7 cellular contexts compared by ENCODE assay signal in the genomic region with DNA sequence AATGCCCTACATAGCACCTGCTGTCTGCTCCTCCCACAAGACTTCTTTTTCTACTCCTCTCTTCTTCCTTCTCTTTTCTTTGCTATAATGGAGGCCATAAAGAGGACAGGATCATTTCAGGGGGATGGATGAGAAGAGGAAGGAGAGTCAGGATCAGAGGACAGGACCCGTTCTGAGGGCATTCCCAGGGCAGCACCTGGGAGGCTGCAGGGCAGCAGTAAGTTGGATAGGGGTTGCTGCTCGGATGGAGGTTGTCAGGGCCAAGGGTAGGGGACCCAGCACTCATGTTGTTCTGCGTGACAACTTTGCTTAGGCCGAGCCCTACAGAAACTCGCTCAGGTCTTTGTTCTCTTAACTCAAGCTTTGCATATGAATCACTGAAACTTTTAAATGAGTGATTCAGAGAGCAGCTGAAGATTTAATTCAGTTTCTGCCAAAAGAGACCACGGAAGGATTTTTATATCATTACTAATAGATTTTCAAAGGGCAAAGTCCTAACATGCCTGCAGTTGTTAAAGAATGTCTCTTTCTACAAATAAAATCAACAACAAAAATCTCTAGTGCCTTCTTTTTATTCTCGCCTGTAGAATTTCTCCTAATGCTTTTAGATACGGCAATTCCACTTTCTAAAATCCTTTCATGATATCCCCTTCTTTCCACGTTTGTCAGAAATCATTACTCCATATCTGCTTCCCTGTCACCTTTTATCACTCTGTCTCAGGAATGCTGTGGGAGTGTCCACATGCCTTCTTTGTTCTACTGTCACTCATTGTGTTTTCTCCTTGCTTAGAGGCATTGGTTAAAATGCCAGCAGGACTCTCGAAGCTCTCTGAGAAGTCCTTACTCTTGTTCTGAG. TPM values are rescaled to one million over a fixed set of nuclear protein-coding genes. Genes with fewer than 3 reads are reported as not detected.
DNase-seq lines count a peak whose midpoint lies in the region; ATAC-seq and TF ChIP-seq lines count a peak whose summit lies in the region.

No MANE protein-coding gene starts in this region.

- WGBS in SK-N-SH (ENCODE audit: low lambda C conversion rate) = 6% methylated on average over 10 of the region's 10 CpGs

- ATAC-seq in GM18907 (IDR thresholded peaks at IDR 0.05; ENCODE audit: unreplicated experiment) = peak; percentile 90
- peak; percentile 98 for ATAC-seq in HG02763 (IDR thresholded peaks at IDR 0.05; ENCODE audit: unreplicated experiment)
- ATAC-seq in gastrocnemius medialis = no peak

- H3K36me3 ChIP-seq in SK-N-SH (replicated peaks in 1 of 2; ENCODE audit: control insufficient read depth in 1 of 2, insufficient read depth in 2 of 2, low read length in 1 of 2) = no peaks in the 10 kb centered on the region
- H3K36me3 ChIP-seq in iPS-18a (ENCODE audit: control insufficient read depth, low read depth, low read length) = no peaks in the 10 kb centered on the region
- no peaks in the 10 kb centered on the region for H3K36me3 ChIP-seq in gastrocnemius medialis

- H3K4me2 ChIP-seq in SK-N-SH = peak overlapping the region; percentile 59

- H3K27me3 ChIP-seq in SK-N-SH (ENCODE audit: insufficient read depth) (no peaks in the 10 kb centered on the region), iPS-18a (ENCODE audit: control insufficient read depth, insufficient read depth, low read length) (no peaks in the 10 kb centered on the region), gastrocnemius medialis (no peaks in the 10 kb centered on the region)

- no peaks in the 10 kb centered on the region for H3K9me2 ChIP-seq in SK-N-SH

- H3K27ac ChIP-seq in SK-N-SH (ENCODE audit: low read depth in 2 of 2, low read length in 1 of 2) (peak overlapping the region; percentile 86 to 96), iPS-18a (ENCODE audit: low read length) (peak overlapping the region; percentile 21), gastrocnemius medialis (no peak overlapping the region), caudate nucleus (ENCODE audit: low read depth, low read length) (no peak overlapping the region)

- no peaks in the 10 kb centered on the region for H4K20me1 ChIP-seq in SK-N-SH (ENCODE audit: insufficient read depth)

- no peaks in the 10 kb centered on the region for H3K9me3 ChIP-seq in SK-N-SH
- H3K9me3 ChIP-seq in iPS-18a (ENCODE audit: control insufficient read depth, low read depth, low read length) = no peaks in the 10 kb centered on the region
- H3K9me3 ChIP-seq in gastrocnemius medialis = no peaks in the 10 kb centered on the region

- no peaks in the 10 kb centered on the region for H3K79me2 ChIP-seq in SK-N-SH (ENCODE audit: insufficient read depth)

- peak overlapping the region; percentile 79 for H3K9ac ChIP-seq in SK-N-SH
- peak overlapping the region; percentile 26 for H3K9ac ChIP-seq in iPS-18a (ENCODE audit: low read length)

- H2AFZ ChIP-seq in SK-N-SH (ENCODE audit: low read depth) = peak overlapping the region; percentile 82

- TF ChIP-seq RAD21 in SK-N-SH (IDR thresholded peaks at IDR 0.05; ENCODE audit: low read length) = no peak

- in situ Hi-C loops in gastrocnemius medialis (cut with MboI; ENCODE audit: low sequenced_read_pairs in 4 of 4) = no loop called here

- no peak for TF ChIP-seq POLR2A in gastrocnemius medialis (IDR thresholded peaks at IDR 0.05)

- H3K4me1 ChIP-seq in SK-N-SH (ENCODE audit: control insufficient read depth in 1 of 2, insufficient read depth in 2 of 2, low read depth in 1 of 2, low read length in 1 of 2) (peaks cover 0 to 14% of the 10 kb centered on the region in 2 experiments; a peak in 3 of 4 replicates), iPS-18a (ENCODE audit: control insufficient read depth, low read depth, low read length) (peaks cover 31% of the 10 kb centered on the region), gastrocnemius medialis (no peaks in the 10 kb centered on the region)

- POLR2A ChIA-PET in SK-N-SH (lab: Yijun Ruan, JAX) = no interaction called here

- DNase-seq in SK-N-SH = no peak
- no peak for DNase-seq in gastrocnemius medialis
- DNase-seq in DMS53 treated with DMSO at 0.1 percent for 48 hours (lab: John Stamatoyannopoulos, UW; ENCODE audit: unreplicated experiment) = no peak
- DNase-seq in caudate nucleus (lab: John Stamatoyannopoulos, UW) = no peak

- H3K4me3 ChIP-seq in SK-N-SH (ENCODE audit: low read depth in 2 of 2, low read length in 1 of 2) (no peak overlapping the region), iPS-18a (ENCODE audit: low read length) (peak overlapping the region; percentile 4), gastrocnemius medialis (no peak overlapping the region)

- TF ChIP-seq CTCF in SK-N-SH (IDR thresholded peaks at IDR 0.05) (no peak), gastrocnemius medialis (IDR thresholded peaks at IDR 0.05 in 4 of 5, conservative IDR thresholded peaks at IDR 0.05 in 1 of 5) (no peak)

- peaks cover 15% of the 10 kb centered on the region for H3F3A ChIP-seq in SK-N-SH (replicated peaks; ENCODE audit: insufficient read depth)

- CTCF ChIA-PET in SK-N-SH (lab: Yijun Ruan, JAX) = no interaction called here

- peak in 1 of 2 experiments; percentile 73; a peak in 1 of 4 replicates for TF ChIP-seq EP300 in SK-N-SH (IDR thresholded peaks at IDR 0.05; ENCODE audit: borderline replicate concordance in 1 of 2, low read depth in 1 of 2, low read length in 1 of 2)

- intact Hi-C loops in gastrocnemius medialis (cut with DNase I; ENCODE audit: low total_unique reads) = no loop called here

TF ChIP-seq in SK-N-SH, 30 proteins besides CTCF, POLR2A, EP300 and RAD21 (continues in another document):
- TF ChIP-seq SIN3A (IDR thresholded peaks at IDR 0.05; ENCODE audit: borderline replicate concordance, low read depth, low read length) (no peak), FOXJ3 (CRISPR knock-in tag; IDR thresholded peaks at IDR 0.05) (no peak), RFX5 (IDR thresholded peaks at IDR 0.05; ENCODE audit: low read length) (no peak), TCF12 (IDR thresholded peaks at IDR 0.05) (peak; percentile 66), NFIC (IDR thresholded peaks at IDR 0.05; ENCODE audit: borderline replicate concordance) (peak; percentile 83), ELF1 (IDR thresholded peaks at IDR 0.05) (no peak), POLR2AphosphoS5 (IDR thresholded peaks at IDR 0.05; ENCODE audit: low read depth, low read length) (no peak; the same call in 1 of the 2 replicates), MXI1 (IDR thresholded peaks at IDR 0.05; ENCODE audit: low read depth, low read length) (no peak), YY1 (IDR thresholded peaks at IDR 0.05; ENCODE audit: low read depth) (no peak), FOSL2 (IDR thresholded peaks at IDR 0.05; ENCODE audit: borderline replicate concordance, low read depth) (peak; percentile 94), JUND (IDR thresholded peaks at IDR 0.05) (peak; percentile 89), SMC3 (IDR thresholded peaks at IDR 0.05; ENCODE audit: low read depth, low read length) (no peak), TEAD4 (IDR thresholded peaks at IDR 0.05; ENCODE audit: borderline replicate concordance, insufficient read depth) (peak; percentile 51; the same call in 1 of the 2 replicates), RXRA (IDR thresholded peaks at IDR 0.05; ENCODE audit: borderline replicate concordance, low read depth) (peak; percentile 54; the same call in 1 of the 2 replicates), NRF1 (IDR thresholded peaks at IDR 0.05; ENCODE audit: low read depth, low read length) (no peak)
- TF ChIP-seq, protein P1, sequence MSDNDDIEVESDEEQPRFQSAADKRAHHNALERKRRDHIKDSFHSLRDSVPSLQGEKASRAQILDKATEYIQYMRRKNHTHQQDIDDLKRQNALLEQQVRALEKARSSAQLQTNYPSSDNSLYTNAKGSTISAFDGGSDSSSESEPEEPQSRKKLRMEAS (IDR thresholded peaks at IDR 0.05; ENCODE audit: low read depth) = peak; percentile 79
- TF ChIP-seq, protein P2, sequence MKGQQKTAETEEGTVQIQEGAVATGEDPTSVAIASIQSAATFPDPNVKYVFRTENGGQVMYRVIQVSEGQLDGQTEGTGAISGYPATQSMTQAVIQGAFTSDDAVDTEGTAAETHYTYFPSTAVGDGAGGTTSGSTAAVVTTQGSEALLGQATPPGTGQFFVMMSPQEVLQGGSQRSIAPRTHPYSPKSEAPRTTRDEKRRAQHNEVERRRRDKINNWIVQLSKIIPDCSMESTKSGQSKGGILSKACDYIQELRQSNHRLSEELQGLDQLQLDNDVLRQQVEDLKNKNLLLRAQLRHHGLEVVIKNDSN (IDR thresholded peaks at IDR 0.05; ENCODE audit: borderline replicate concordance, low read depth) = no peak
- TF ChIP-seq, protein P3, sequence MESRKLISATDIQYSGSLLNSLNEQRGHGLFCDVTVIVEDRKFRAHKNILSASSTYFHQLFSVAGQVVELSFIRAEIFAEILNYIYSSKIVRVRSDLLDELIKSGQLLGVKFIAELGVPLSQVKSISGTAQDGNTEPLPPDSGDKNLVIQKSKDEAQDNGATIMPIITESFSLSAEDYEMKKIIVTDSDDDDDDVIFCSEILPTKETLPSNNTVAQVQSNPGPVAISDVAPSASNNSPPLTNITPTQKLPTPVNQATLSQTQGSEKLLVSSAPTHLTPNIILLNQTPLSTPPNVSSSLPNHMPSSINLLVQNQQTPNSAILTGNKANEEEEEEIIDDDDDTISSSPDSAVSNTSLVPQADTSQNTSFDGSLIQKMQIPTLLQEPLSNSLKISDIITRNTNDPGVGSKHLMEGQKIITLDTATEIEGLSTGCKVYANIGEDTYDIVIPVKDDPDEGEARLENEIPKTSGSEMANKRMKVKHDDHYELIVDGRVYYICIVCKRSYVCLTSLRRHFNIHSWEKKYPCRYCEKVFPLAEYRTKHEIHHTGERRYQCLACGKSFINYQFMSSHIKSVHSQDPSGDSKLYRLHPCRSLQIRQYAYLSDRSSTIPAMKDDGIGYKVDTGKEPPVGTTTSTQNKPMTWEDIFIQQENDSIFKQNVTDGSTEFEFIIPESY (IDR thresholded peaks at IDR 0.05; ENCODE audit: borderline replicate concordance, low read depth) = no peak
- TF ChIP-seq, protein P4, sequence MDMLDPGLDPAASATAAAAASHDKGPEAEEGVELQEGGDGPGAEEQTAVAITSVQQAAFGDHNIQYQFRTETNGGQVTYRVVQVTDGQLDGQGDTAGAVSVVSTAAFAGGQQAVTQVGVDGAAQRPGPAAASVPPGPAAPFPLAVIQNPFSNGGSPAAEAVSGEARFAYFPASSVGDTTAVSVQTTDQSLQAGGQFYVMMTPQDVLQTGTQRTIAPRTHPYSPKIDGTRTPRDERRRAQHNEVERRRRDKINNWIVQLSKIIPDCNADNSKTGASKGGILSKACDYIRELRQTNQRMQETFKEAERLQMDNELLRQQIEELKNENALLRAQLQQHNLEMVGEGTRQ (IDR thresholded peaks at IDR 0.05; ENCODE audit: borderline replicate concordance, low read depth, low read length) = no peak

RNA-seq across cellular contexts. Expression of a gene that starts 11.1 kb away (rescaled TPM):
- 10.4 and 15.3 TPM in 2 replicates for polyA plus RNA-seq in SK-N-SH (2012; rRNA removed)
- polyA plus RNA-seq in SK-N-SH (2012; cell fraction: cytosol; rRNA removed) = 14.9 TPM in 2 replicates
- polyA plus RNA-seq in SK-N-SH (2012; cell fraction: nucleus; rRNA removed) = 11.0 and 22.9 TPM in 2 replicates
- under 1 TPM in 1 of 4 donors, not detected in 3; 0.07 TPM for total RNA-seq in gastrocnemius medialis

Comparison
In these comparisons a context has a peak if more than half of its experiments do, and no peak if none do; other contexts are left out.
1. ATAC-seq: peak in GM18907 (single experiment) and HG02763 (single experiment); none in gastrocnemius medialis (0 of 2).
2. H3K27ac ChIP-seq: peak in SK-N-SH (2 of 2) and iPS-18a (single experiment); none in gastrocnemius medialis (0 of 4) and caudate nucleus (single experiment).